ENCODE assay signal across 8 cellular contexts in genomic region chr21:38913120-38913975, GRCh38.
DNase-seq lines count a peak whose midpoint lies in the region; ATAC-seq, FAIRE-seq and TF ChIP-seq lines count a peak whose summit lies in the region.

No MANE protein-coding gene starts in this region.

- WGBS in small intestine, 3 donors, result 9 to 26% (median 23%) methylated on average over 32 of the region's 32 CpGs

- DNase-seq in Ammon's horn (ENCODE audit: low spot score), result peak; percentile 31
- DNase-seq in M059J (ENCODE audit: low read depth), result peak; percentile 38
- peak; percentile 74 for DNase-seq in astrocyte of the spinal cord (ENCODE audit: low read depth, low spot score)
- peak; percentile 99 for DNase-seq in small intestine
- no peak for DNase-seq in activated gamma-delta T cell treated with Interleukin-2 at 50 U/mL for 16 hours
- DNase-seq in GM20000 (ENCODE audit: low spot score), result no peak

- H3K36me3 ChIP-seq in small intestine (ENCODE audit: control insufficient read depth in 2 of 2, insufficient read depth in 2 of 2, low read length in 2 of 2), result no peaks in the 10 kb centered on the region

- peaks cover 6 to 9% of the 10 kb centered on the region in 2 donors for H3K4me1 ChIP-seq in small intestine (ENCODE audit: control insufficient read depth in 2 of 2, insufficient read depth in 1 of 2, low read depth in 1 of 2, low read length in 1 of 2)

- peak overlapping the region; percentile 95 to 97 for H3K27ac ChIP-seq in small intestine (ENCODE audit: low read depth in 1 of 2, low read length in 1 of 2)

- no peak overlapping the region for H3K4me3 ChIP-seq in astrocyte of the spinal cord (ENCODE audit: low read depth, low read length)
- H3K4me3 ChIP-seq in iPS-18c (ENCODE audit: insufficient read depth, low read depth, low read length), result peak overlapping the region; percentile 38
- H3K4me3 ChIP-seq in small intestine (ENCODE audit: low read depth in 1 of 2, low read length in 2 of 2), result no peak overlapping the region

- TF ChIP-seq CTCF in astrocyte of the spinal cord (IDR thresholded peaks at IDR 0.05; ENCODE audit: low read depth, low read length) (no peak), GM20000 (IDR thresholded peaks at IDR 0.05; ENCODE audit: extremely low read depth, missing control alignments) (no peak)

- FAIRE-seq in small intestine (lab: Jason Lieb, UNC), result no peak

- H3K9me3 ChIP-seq in iPS-18c (ENCODE audit: control insufficient read depth, insufficient read depth, low read length), result no peaks in the 10 kb centered on the region
- no peaks in the 10 kb centered on the region for H3K9me3 ChIP-seq in small intestine (ENCODE audit: control insufficient read depth, low read depth)

- no peaks in the 10 kb centered on the region for H3K27me3 ChIP-seq in small intestine (ENCODE audit: control insufficient read depth in 2 of 2, insufficient read depth in 2 of 2, low read length in 2 of 2)

- ATAC-seq in HG02610 (IDR thresholded peaks at IDR 0.05; ENCODE audit: unreplicated experiment), result no peak

- in situ Hi-C loops in astrocyte of the spinal cord (cut with HindIII; ENCODE audit: low sequenced_read_pairs), result no loop called here

Comparison
In these comparisons a context has a peak if more than half of its experiments do, and no peak if none do; other contexts are left out.
1. DNase-seq: peak in Ammon's horn (single experiment), M059J (single experiment), astrocyte of the spinal cord (single experiment) and small intestine (single experiment); none in activated gamma-delta T cell treated with Interleukin-2 at 50 U/mL for 16 hours (single experiment) and GM20000 (single experiment).